ENCODE assay signal across 1 cellular context in genomic region chrX:130028196-130028595, GRCh38.
A peak's percentile ranks its signal among the peaks of the same experiment; 100 is the strongest.
TF ChIP-seq lines count a peak whose summit lies in the region.

No MANE protein-coding gene starts in this region.

TF ChIP-seq in K562, 482 proteins besides CTCF, POLR2A, EP300 and RAD21 (continued from another document):
- TF ChIP-seq, protein P1, sequence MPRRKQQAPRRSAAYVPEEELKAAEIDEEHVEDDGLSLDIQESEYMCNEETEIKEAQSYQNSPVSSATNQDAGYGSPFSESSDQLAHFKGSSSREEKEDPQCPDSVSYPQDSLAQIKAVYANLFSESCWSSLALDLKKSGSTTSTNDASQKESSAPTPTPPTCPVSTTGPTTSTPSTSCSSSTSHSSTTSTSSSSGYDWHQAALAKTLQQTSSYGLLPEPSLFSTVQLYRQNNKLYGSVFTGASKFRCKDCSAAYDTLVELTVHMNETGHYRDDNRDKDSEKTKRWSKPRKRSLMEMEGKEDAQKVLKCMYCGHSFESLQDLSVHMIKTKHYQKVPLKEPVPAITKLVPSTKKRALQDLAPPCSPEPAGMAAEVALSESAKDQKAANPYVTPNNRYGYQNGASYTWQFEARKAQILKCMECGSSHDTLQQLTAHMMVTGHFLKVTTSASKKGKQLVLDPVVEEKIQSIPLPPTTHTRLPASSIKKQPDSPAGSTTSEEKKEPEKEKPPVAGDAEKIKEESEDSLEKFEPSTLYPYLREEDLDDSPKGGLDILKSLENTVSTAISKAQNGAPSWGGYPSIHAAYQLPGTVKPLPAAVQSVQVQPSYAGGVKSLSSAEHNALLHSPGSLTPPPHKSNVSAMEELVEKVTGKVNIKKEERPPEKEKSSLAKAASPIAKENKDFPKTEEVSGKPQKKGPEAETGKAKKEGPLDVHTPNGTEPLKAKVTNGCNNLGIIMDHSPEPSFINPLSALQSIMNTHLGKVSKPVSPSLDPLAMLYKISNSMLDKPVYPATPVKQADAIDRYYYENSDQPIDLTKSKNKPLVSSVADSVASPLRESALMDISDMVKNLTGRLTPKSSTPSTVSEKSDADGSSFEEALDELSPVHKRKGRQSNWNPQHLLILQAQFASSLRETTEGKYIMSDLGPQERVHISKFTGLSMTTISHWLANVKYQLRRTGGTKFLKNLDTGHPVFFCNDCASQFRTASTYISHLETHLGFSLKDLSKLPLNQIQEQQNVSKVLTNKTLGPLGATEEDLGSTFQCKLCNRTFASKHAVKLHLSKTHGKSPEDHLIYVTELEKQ (CRISPR knock-in tag; IDR thresholded peaks at IDR 0.05) = no peak
- peak; percentile 48 for TF ChIP-seq SMC3 (conservative IDR thresholded peaks at IDR 0.05; ENCODE audit: insufficient read depth, low read depth, low read length)
